1 cellular context compared by ENCODE assay signal in the genomic region with DNA sequence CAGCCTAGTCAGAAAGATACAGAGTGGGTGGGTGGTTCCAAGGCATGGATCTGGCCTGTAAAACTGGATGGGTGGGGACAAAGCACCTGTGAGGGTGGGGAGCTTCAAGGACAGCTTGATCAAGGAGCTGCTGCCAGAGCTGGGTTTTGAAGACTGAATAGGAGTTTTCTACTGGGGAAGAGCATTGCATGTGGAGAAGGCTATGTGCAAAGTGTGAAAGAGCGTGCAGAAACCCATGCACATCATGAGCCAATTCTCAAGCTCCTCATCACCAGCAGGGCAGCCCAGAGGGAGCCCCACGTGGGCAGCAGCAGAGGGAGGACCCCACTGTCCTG.
TF ChIP-seq lines count a peak whose summit lies in the region.

No MANE protein-coding gene starts in this region.

TF ChIP-seq in HepG2, 621 proteins besides CTCF, POLR2A, EP300 and RAD21:
- TF ChIP-seq, protein P1, sequence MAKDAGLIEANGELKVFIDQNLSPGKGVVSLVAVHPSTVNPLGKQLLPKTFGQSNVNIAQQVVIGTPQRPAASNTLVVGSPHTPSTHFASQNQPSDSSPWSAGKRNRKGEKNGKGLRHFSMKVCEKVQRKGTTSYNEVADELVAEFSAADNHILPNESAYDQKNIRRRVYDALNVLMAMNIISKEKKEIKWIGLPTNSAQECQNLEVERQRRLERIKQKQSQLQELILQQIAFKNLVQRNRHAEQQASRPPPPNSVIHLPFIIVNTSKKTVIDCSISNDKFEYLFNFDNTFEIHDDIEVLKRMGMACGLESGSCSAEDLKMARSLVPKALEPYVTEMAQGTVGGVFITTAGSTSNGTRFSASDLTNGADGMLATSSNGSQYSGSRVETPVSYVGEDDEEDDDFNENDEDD (CRISPR knock-in tag; IDR thresholded peaks at IDR 0.05; ENCODE audit: borderline replicate concordance), result no peak
- TF ChIP-seq KAT8 (CRISPR knock-in tag; IDR thresholded peaks at IDR 0.05), result no peak
- TF ChIP-seq DMAP1 (CRISPR knock-in tag; IDR thresholded peaks at IDR 0.05), result 0 out of 2 replicates have a peak, but pooled peaks have one; percentile 10
- no peak for TF ChIP-seq ZFP1 (CRISPR knock-in tag; IDR thresholded peaks at IDR 0.05)
- no peak for TF ChIP-seq YEATS4 (CRISPR knock-in tag; IDR thresholded peaks at IDR 0.05; ENCODE audit: borderline replicate concordance)
- TF ChIP-seq ZNF329 (CRISPR knock-in tag; IDR thresholded peaks at IDR 0.05; ENCODE audit: low read depth), result peak; percentile 97
- TF ChIP-seq HOXA3 (CRISPR knock-in tag; IDR thresholded peaks at IDR 0.05), result 0 out of 2 replicates have a peak, but pooled peaks have one; percentile 3
- no peak for TF ChIP-seq ARNTL (CRISPR knock-in tag; IDR thresholded peaks at IDR 0.05)
- no peak for TF ChIP-seq NFKBIZ (CRISPR knock-in tag; IDR thresholded peaks at IDR 0.05)
- TF ChIP-seq, protein P2, sequence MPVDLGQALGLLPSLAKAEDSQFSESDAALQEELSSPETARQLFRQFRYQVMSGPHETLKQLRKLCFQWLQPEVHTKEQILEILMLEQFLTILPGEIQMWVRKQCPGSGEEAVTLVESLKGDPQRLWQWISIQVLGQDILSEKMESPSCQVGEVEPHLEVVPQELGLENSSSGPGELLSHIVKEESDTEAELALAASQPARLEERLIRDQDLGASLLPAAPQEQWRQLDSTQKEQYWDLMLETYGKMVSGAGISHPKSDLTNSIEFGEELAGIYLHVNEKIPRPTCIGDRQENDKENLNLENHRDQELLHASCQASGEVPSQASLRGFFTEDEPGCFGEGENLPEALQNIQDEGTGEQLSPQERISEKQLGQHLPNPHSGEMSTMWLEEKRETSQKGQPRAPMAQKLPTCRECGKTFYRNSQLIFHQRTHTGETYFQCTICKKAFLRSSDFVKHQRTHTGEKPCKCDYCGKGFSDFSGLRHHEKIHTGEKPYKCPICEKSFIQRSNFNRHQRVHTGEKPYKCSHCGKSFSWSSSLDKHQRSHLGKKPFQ (CRISPR knock-in tag; IDR thresholded peaks at IDR 0.05; ENCODE audit: insufficient replicate concordance), result no peak
- TF ChIP-seq PHB2 (IDR thresholded peaks at IDR 0.05; ENCODE audit: partially characterized antibody), result no peak
- TF ChIP-seq MED1 (CRISPR knock-in tag; IDR thresholded peaks at IDR 0.05), result no peak
- TF ChIP-seq, protein P3, sequence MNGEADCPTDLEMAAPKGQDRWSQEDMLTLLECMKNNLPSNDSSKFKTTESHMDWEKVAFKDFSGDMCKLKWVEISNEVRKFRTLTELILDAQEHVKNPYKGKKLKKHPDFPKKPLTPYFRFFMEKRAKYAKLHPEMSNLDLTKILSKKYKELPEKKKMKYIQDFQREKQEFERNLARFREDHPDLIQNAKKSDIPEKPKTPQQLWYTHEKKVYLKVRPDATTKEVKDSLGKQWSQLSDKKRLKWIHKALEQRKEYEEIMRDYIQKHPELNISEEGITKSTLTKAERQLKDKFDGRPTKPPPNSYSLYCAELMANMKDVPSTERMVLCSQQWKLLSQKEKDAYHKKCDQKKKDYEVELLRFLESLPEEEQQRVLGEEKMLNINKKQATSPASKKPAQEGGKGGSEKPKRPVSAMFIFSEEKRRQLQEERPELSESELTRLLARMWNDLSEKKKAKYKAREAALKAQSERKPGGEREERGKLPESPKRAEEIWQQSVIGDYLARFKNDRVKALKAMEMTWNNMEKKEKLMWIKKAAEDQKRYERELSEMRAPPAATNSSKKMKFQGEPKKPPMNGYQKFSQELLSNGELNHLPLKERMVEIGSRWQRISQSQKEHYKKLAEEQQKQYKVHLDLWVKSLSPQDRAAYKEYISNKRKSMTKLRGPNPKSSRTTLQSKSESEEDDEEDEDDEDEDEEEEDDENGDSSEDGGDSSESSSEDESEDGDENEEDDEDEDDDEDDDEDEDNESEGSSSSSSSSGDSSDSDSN (CRISPR knock-in tag; IDR thresholded peaks at IDR 0.05), result peak; percentile 9; the same call in 1 of the 2 replicates
- no peak for TF ChIP-seq FOXM1 (CRISPR knock-in tag; IDR thresholded peaks at IDR 0.05)
- no peak for TF ChIP-seq RFX1 (IDR thresholded peaks at IDR 0.05)
- TF ChIP-seq TAF1 (CRISPR knock-in tag; IDR thresholded peaks at IDR 0.05), result peak; percentile 5; the same call in 1 of the 2 replicates
- no peak for TF ChIP-seq KAT2B (IDR thresholded peaks at IDR 0.05; ENCODE audit: borderline replicate concordance, low read depth, low read length)
- TF ChIP-seq, protein P4, sequence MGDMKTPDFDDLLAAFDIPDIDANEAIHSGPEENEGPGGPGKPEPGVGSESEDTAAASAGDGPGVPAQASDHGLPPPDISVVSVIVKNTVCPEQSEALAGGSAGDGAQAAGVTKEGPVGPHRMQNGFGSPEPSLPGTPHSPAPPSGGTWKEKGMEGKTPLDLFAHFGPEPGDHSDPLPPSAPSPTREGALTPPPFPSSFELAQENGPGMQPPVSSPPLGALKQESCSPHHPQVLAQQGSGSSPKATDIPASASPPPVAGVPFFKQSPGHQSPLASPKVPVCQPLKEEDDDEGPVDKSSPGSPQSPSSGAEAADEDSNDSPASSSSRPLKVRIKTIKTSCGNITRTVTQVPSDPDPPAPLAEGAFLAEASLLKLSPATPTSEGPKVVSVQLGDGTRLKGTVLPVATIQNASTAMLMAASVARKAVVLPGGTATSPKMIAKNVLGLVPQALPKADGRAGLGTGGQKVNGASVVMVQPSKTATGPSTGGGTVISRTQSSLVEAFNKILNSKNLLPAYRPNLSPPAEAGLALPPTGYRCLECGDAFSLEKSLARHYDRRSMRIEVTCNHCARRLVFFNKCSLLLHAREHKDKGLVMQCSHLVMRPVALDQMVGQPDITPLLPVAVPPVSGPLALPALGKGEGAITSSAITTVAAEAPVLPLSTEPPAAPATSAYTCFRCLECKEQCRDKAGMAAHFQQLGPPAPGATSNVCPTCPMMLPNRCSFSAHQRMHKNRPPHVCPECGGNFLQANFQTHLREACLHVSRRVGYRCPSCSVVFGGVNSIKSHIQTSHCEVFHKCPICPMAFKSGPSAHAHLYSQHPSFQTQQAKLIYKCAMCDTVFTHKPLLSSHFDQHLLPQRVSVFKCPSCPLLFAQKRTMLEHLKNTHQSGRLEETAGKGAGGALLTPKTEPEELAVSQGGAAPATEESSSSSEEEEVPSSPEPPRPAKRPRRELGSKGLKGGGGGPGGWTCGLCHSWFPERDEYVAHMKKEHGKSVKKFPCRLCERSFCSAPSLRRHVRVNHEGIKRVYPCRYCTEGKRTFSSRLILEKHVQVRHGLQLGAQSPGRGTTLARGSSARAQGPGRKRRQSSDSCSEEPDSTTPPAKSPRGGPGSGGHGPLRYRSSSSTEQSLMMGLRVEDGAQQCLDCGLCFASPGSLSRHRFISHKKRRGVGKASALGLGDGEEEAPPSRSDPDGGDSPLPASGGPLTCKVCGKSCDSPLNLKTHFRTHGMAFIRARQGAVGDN (CRISPR knock-in tag; IDR thresholded peaks at IDR 0.05), result no peak
- TF ChIP-seq, protein P5, sequence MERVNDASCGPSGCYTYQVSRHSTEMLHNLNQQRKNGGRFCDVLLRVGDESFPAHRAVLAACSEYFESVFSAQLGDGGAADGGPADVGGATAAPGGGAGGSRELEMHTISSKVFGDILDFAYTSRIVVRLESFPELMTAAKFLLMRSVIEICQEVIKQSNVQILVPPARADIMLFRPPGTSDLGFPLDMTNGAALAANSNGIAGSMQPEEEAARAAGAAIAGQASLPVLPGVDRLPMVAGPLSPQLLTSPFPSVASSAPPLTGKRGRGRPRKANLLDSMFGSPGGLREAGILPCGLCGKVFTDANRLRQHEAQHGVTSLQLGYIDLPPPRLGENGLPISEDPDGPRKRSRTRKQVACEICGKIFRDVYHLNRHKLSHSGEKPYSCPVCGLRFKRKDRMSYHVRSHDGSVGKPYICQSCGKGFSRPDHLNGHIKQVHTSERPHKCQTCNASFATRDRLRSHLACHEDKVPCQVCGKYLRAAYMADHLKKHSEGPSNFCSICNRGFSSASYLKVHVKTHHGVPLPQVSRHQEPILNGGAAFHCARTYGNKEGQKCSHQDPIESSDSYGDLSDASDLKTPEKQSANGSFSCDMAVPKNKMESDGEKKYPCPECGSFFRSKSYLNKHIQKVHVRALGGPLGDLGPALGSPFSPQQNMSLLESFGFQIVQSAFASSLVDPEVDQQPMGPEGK (CRISPR knock-in tag; IDR thresholded peaks at IDR 0.05), result no peak
- TF ChIP-seq, protein P6, sequence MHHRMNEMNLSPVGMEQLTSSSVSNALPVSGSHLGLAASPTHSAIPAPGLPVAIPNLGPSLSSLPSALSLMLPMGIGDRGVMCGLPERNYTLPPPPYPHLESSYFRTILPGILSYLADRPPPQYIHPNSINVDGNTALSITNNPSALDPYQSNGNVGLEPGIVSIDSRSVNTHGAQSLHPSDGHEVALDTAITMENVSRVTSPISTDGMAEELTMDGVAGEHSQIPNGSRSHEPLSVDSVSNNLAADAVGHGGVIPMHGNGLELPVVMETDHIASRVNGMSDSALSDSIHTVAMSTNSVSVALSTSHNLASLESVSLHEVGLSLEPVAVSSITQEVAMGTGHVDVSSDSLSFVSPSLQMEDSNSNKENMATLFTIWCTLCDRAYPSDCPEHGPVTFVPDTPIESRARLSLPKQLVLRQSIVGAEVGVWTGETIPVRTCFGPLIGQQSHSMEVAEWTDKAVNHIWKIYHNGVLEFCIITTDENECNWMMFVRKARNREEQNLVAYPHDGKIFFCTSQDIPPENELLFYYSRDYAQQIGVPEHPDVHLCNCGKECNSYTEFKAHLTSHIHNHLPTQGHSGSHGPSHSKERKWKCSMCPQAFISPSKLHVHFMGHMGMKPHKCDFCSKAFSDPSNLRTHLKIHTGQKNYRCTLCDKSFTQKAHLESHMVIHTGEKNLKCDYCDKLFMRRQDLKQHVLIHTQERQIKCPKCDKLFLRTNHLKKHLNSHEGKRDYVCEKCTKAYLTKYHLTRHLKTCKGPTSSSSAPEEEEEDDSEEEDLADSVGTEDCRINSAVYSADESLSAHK (CRISPR knock-in tag; IDR thresholded peaks at IDR 0.05; ENCODE audit: borderline replicate concordance), result no peak
- no peak for TF ChIP-seq IRF2 (CRISPR knock-in tag; IDR thresholded peaks at IDR 0.05)
- TF ChIP-seq HDAC1 (CRISPR knock-in tag; IDR thresholded peaks at IDR 0.05), result no peak
- TF ChIP-seq TARDBP (CRISPR knock-in tag; IDR thresholded peaks at IDR 0.05), result no peak
- no peak for TF ChIP-seq XBP1 (CRISPR knock-in tag; IDR thresholded peaks at IDR 0.05)
- no peak for TF ChIP-seq ZNF747 (CRISPR knock-in tag; IDR thresholded peaks at IDR 0.05; ENCODE audit: borderline replicate concordance)
- TF ChIP-seq ZNF337 (CRISPR knock-in tag; IDR thresholded peaks at IDR 0.05; ENCODE audit: borderline replicate concordance, low read depth), result no peak
- TF ChIP-seq PRMT3 (CRISPR knock-in tag; IDR thresholded peaks at IDR 0.05; ENCODE audit: borderline replicate concordance, low read depth), result no peak
- TF ChIP-seq, protein P7, sequence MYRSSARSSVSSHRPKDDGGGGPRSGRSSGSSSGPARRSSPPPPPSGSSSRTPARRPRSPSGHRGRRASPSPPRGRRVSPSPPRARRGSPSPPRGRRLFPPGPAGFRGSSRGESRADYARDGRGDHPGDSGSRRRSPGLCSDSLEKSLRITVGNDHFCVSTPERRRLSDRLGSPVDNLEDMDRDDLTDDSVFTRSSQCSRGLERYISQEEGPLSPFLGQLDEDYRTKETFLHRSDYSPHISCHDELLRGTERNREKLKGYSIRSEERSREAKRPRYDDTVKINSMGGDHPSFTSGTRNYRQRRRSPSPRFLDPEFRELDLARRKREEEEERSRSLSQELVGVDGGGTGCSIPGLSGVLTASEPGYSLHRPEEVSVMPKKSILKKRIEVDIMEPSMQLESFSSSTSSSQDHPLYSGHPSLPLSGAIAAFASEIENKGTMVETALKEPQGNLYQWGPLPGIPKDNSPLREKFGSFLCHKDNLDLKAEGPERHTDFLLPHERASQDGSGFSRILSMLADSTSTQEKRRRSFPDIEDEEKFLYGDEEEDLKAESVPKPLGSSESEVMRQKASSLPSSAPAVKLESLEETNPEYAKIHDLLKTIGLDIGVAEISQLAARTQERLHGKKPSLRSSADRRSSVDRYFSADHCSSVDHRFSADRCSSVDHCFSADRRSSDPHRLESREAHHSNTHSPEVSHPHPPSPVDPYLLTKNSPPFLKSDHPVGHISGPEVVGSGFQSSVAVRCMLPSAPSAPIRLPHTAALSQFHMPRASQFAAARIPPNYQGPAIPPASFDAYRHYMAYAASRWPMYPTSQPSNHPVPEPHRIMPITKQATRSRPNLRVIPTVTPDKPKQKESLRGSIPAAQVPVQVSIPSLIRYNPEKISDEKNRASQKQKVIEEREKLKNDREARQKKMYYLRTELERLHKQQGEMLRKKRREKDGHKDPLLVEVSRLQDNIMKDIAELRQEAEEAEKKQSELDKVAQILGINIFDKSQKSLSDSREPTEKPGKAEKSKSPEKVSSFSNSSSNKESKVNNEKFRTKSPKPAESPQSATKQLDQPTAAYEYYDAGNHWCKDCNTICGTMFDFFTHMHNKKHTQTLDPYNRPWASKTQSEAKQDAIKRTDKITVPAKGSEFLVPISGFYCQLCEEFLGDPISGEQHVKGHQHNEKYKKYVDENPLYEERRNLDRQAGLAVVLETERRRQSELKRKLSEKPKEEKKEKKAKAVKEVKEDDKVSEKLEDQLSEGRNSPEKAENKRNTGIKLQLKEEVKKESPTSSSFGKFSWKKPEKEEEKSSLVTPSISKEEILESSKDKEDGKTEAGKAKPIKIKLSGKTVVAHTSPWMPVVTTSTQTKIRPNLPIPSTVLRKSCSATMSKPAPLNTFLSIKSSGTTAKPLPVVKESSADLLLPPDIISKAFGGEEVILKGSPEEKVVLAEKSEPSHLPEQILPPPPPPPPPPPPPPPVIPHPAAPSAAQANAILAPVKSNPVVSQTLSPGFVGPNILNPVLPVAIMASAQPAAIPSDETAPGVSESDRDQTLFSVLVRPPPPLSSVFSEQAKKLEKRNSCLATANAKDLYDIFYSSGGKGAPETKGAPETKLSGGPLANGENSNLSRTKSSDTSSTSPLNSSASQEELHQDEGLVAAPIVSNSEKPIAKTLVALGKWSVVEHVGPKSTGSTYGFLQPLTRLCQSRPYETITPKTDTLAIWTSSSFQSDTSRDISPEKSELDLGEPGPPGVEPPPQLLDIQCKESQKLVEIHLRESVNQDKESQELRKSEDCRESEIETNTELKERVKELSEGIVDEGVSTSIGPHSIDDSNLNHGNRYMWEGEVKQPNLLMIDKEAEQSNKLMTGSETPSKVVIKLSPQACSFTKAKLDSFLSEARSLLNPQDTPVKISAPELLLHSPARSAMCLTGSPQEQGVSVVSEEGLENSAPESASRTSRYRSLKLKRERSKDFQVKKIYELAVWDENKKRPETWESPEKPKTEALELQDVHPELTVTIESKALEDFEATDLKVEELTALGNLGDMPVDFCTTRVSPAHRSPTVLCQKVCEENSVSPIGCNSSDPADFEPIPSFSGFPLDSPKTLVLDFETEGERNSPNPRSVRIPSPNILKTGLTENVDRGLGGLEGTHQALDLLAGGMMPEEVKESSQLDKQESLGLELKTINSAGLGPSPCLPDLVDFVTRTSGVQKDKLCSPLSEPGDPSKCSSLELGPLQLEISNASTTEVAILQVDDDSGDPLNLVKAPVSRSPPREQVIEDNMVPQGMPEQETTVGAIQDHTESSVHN (CRISPR knock-in tag; IDR thresholded peaks at IDR 0.05), result no peak
- TF ChIP-seq ZFY (CRISPR knock-in tag; IDR thresholded peaks at IDR 0.05), result 0 out of 2 replicates have a peak, but pooled peaks have one; percentile 0
- no peak for TF ChIP-seq ZNF678 (CRISPR knock-in tag; IDR thresholded peaks at IDR 0.05)
- TF ChIP-seq ZSCAN25 (CRISPR knock-in tag; IDR thresholded peaks at IDR 0.05), result no peak
